Comparison of ENCODE assay signal across 9 cellular contexts in the genomic region with DNA sequence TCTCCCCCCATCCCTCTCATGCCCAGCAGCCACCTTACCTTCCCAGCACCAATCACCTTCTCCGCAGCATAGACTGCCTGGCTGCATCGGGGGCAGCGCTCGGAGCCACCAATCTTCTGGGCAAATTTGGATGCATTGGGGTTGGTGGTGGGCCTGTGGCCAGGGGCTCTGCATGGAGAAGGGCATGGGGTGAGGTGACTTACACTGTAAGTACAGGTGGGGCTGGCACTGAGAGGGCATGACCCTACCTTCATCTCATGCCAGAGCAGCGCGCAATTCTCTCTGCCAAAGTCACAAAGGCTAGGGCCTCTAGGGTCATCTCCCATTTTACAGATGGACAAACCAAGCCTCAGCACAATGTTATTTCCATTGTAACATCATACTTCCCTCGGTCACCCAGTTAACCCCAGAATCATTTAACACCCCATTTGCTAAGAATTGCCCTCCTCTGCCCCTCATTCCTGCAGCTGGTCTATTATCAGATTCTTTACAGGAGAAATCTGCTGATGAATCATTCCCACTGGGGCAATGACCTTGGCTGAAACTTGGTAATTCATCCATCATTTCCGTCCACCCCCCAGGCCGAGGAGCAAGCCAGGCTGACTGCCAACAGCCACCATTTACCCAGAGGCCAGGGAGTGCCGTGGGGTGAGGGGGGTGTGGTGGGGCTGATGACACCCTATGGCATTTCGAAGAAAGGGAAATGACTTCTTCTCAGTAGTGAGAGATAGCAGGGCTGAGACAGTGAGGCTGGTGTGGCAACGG. TPM values are rescaled to one million over a fixed set of nuclear protein-coding genes. Genes with fewer than 3 reads are reported as not detected.
DNase-seq lines count a peak whose midpoint lies in the region; ATAC-seq, FAIRE-seq and TF ChIP-seq lines count a peak whose summit lies in the region.
"Had no signal": no experiment of that assay in that cellular context is flagged by ENCODE, and none has a peak within 500 bp of the region (broad histone marks: within the 10 kb centered on the region; RNA-seq: fewer than 3 reads in every experiment).

No MANE protein-coding gene starts in this region.

- POLR2A ChIA-PET in HepG2 (lab: Yijun Ruan, JAX): no interaction called here

- WGBS in liver: 57% methylated on average over 12 of the region's 12 CpGs
- WGBS in HepG2 (ENCODE audit: low lambda C conversion rate): 97% methylated on average over 11 of the region's 12 CpGs
- 57 to 64% methylated on average over 12 of the region's 12 CpGs for WGBS in aorta, 2 donors

- no peak overlapping the region for H2AFZ ChIP-seq in HepG2 (ENCODE audit: low read length)

- H3K4me3 ChIP-seq in liver (ENCODE audit: low read depth in 1 of 3, low read length in 3 of 3) (no peak overlapping the region), HepG2 (replicated peaks in 1 of 3; ENCODE audit: insufficient read depth in 1 of 3, low read depth in 2 of 3, low read length in 3 of 3) (no peak overlapping the region), coronary artery (peak overlapping the region; percentile 19), aorta (ENCODE audit: low read length in 2 of 2) (no peak overlapping the region)

- TF ChIP-seq EP300 in HepG2 (IDR thresholded peaks at IDR 0.05; ENCODE audit: low read depth in 2 of 2, low read length in 2 of 2): no peak
- TF ChIP-seq EP300 in HepG2 (CRISPR knock-in tag; IDR thresholded peaks at IDR 0.05; ENCODE audit: borderline replicate concordance): no peak

- CTCF ChIA-PET in HepG2 (lab: Yijun Ruan, JAX; ENCODE audit: low intra/inter-chr PET ratio, low total read pairs): no interaction called here

- no peaks in the 10 kb centered on the region for H3K27me3 ChIP-seq in liver (ENCODE audit: control insufficient read depth in 4 of 4, insufficient read depth in 4 of 4, low read length in 3 of 4)
- H3K27me3 ChIP-seq in HepG2 (ENCODE audit: control insufficient read depth in 1 of 2, insufficient read depth in 2 of 2, low read length in 2 of 2): no peaks in the 10 kb centered on the region
- H3K27me3 ChIP-seq in aorta (ENCODE audit: control insufficient read depth in 1 of 2, insufficient read depth in 2 of 2, low read length in 1 of 2): no peaks in the 10 kb centered on the region

- no peak overlapping the region for H3K27ac Mint-ChIP-seq in immature natural killer cell
- H3K27ac Mint-ChIP-seq: B cell had no signal

- no peak for TF ChIP-seq RAD21 in liver (IDR thresholded peaks at IDR 0.05)
- TF ChIP-seq RAD21 in HepG2 (CRISPR knock-in tag; IDR thresholded peaks at IDR 0.05): no peak

- no peak for ATAC-seq in HepG2
- peak; percentile 31 for ATAC-seq in aorta (ENCODE audit: low FRiP score)

- in situ Hi-C loops in HepG2 (cut with HindIII; ENCODE audit: extremely low pct_ligation_motif_present, low pct_unique_long_range_greater_than_20kb): no loop called here

- peaks cover 0 to under 1% (median 0%) of the 10 kb centered on the region in 3 donors for H3K27me3 Mint-ChIP-seq in immature natural killer cell (ENCODE audit: low read depth in 3 of 3)
- H3K27me3 Mint-ChIP-seq: B cell had no signal

- no TSS peak for BruUV-seq in HepG2 (replicated peaks; lab: Mats Ljungman, UMichigan)

- peaks cover 3 to 15% of the 10 kb centered on the region in 2 donors for H3K4me1 Mint-ChIP-seq in immature natural killer cell

- H3K27ac ChIP-seq in liver (ENCODE audit: low read depth in 1 of 2, low read length in 2 of 2): peak overlapping the region; percentile 57
- H3K27ac ChIP-seq in HepG2 (ENCODE audit: extremely low read length, insufficient read depth, low read length): no peak overlapping the region
- peak overlapping the region; percentile 29 to 86 for H3K27ac ChIP-seq in coronary artery
- peak overlapping the region in 1 of 2 donors; percentile 49 for H3K27ac ChIP-seq in aorta (ENCODE audit: low read depth in 1 of 2, low read length in 2 of 2)

- no peak for TF ChIP-seq CTCF in liver (IDR thresholded peaks at IDR 0.05; ENCODE audit: low read depth, low read length, missing input control)
- TF ChIP-seq CTCF in HepG2 (CRISPR knock-in tag; IDR thresholded peaks at IDR 0.05): no peak
- no peak for TF ChIP-seq CTCF in coronary artery (IDR thresholded peaks at IDR 0.05)

- no peak overlapping the region for H3K9ac ChIP-seq in liver (ENCODE audit: low read depth in 1 of 2, low read length in 2 of 2)
- H3K9ac ChIP-seq in HepG2 (ENCODE audit: insufficient read depth, low read depth, low read length): no peak overlapping the region

- H3K4me3 Mint-ChIP-seq in immature natural killer cell: no peak overlapping the region
- H3K4me3 Mint-ChIP-seq: B cell had no signal

- H3K9me3 ChIP-seq in liver (ENCODE audit: control insufficient read depth in 4 of 4, low read length in 3 of 4): no peaks in the 10 kb centered on the region
- H3K9me3 ChIP-seq in HepG2 (ENCODE audit: low read length): no peaks in the 10 kb centered on the region
- H3K9me3 ChIP-seq in aorta (ENCODE audit: control insufficient read depth, low read length): no peaks in the 10 kb centered on the region

- H3K36me3 ChIP-seq in liver (ENCODE audit: control insufficient read depth in 4 of 4, insufficient read depth in 3 of 4, low read depth in 1 of 4, low read length in 3 of 4) (peaks cover 5 to 48% (median 35%) of the 10 kb centered on the region in 4 donors), HepG2 (replicated peaks in 1 of 2; ENCODE audit: control insufficient read depth in 1 of 2, insufficient read depth in 2 of 2, low read length in 2 of 2) (peaks cover 9 to 18% of the 10 kb centered on the region in 2 experiments; a peak in 3 of 5 replicates), aorta (ENCODE audit: control insufficient read depth in 1 of 2, insufficient read depth in 2 of 2, low read length in 1 of 2) (peaks cover 10 to 26% of the 10 kb centered on the region in 2 donors)

- intact Hi-C loops in HepG2 (cut with micrococcal nuclease; ENCODE audit: unreplicated experiment): no loop called here
- intact Hi-C loops in aorta (cut with DNase I): no loop called here

- no peak for FAIRE-seq in HepG2 (lab: Jason Lieb, UNC)

- H3K4me1 ChIP-seq in liver (ENCODE audit: control insufficient read depth in 4 of 4, insufficient read depth in 4 of 4, low read length in 3 of 4): peaks cover 5 to 40% (median 30%) of the 10 kb centered on the region in 4 donors
- H3K4me1 ChIP-seq in HepG2 (ENCODE audit: insufficient read depth, low read length): peaks cover 6% of the 10 kb centered on the region
- H3K4me1 ChIP-seq in aorta (ENCODE audit: control insufficient read depth in 1 of 2, insufficient read depth in 2 of 2, low read length in 2 of 2): peaks cover 0 to 7% of the 10 kb centered on the region in 2 donors

- no peak for TF ChIP-seq POLR2A in HepG2 (IDR thresholded peaks at IDR 0.05; ENCODE audit: insufficient read depth in 1 of 2, low read depth in 2 of 2, low read length in 2 of 2)

- peaks cover 17 to 50% (median 27%) of the 10 kb centered on the region in 3 donors for H3K36me3 Mint-ChIP-seq in immature natural killer cell

- no peaks in the 10 kb centered on the region for H3K79me2 ChIP-seq in HepG2 (ENCODE audit: insufficient read depth, low read length)

- H3K4me2 ChIP-seq in HepG2 (ENCODE audit: low read depth, low read length): no peak overlapping the region

- no peaks in the 10 kb centered on the region for H4K20me1 ChIP-seq in HepG2 (ENCODE audit: insufficient read depth, low read length)

- no peak for DNase-seq in HepG2 (ENCODE audit: low spot score)
- DNase-seq in coronary artery (ENCODE audit: low spot score): no peak
- DNase-seq in lung microvascular endothelial cell (ENCODE audit: low read depth in 2 of 2): peak; percentile 85 to 96
- peak; percentile 92 to 94 for DNase-seq in aorta
- no peak for DNase-seq in immature natural killer cell
- DNase-seq in NCI-H2171 (lab: John Stamatoyannopoulos, UW): no peak
- no peak for DNase-seq in activated CD4-positive, alpha-beta T cell treated with anti-CD3 and anti-CD28 coated beads, Interleukin-2, amount 50 U/mL, for 1 hour

- no peaks in the 10 kb centered on the region for H3K9me3 Mint-ChIP-seq in immature natural killer cell

RNA-seq across cellular contexts. Expression of a gene that starts 17.9 kb away (rescaled TPM):
- total RNA-seq in liver (10 to 100 TPM; 42.7 to 96.9 TPM), HepG2 (2016; rRNA removed; fragmentation: Illumina TruSeq; extraction: Trizol) (68.9 and 70.8 TPM in 2 replicates), lung microvascular endothelial cell (71.6 and 114 TPM in 2 replicates), aorta (1,000 to 10,000 TPM in 1 of 2 donors, 100 to 1,000 TPM in 1; 599 to 1,490 TPM)
- polyA plus RNA-seq in liver (10 to 100 TPM; 49.3 to 87.2 TPM), HepG2 (2011; rRNA removed) (14.5 and 17.7 TPM in 2 replicates), aorta (100 to 1,000 TPM; 703 to 838 TPM), immature natural killer cell (10 to 100 TPM; 58.0 to 72.9 (median 61.8) TPM)
- total RNA-seq in HepG2 (2016; cell fraction: cytosol; rRNA removed; fragmentation: Illumina TruSeq; extraction: Trizol; ENCODE audit: low read depth): 12.3 and 12.8 TPM in 2 replicates
- total RNA-seq in HepG2 (2016; cell fraction: insoluble cytoplasmic fraction; rRNA removed; fragmentation: Illumina TruSeq; extraction: Trizol): 66.1 and 69.5 TPM in 2 replicates
- 28.9 and 33.8 TPM in 2 replicates for total RNA-seq in HepG2 (2016; cell fraction: membrane; rRNA removed; fragmentation: Illumina TruSeq; extraction: Trizol)
- total RNA-seq in HepG2 (2016; cell fraction: nucleus; rRNA removed; fragmentation: Illumina TruSeq; extraction: Trizol): 35.6 and 44.2 TPM in 2 replicates
- 15.2 and 17.2 TPM in 2 replicates for polyA plus RNA-seq in HepG2 (2011; cell fraction: cytosol; rRNA removed)
- 10.9 and 14.9 TPM in 2 replicates for polyA plus RNA-seq in HepG2 (2011; cell fraction: nucleus; rRNA removed)
- polyA plus RNA-seq in HepG2 (2012): 9.9 and 18.8 TPM in 2 replicates
- polyA plus RNA-seq in HepG2 (2016; cell fraction: cytosol; fragmentation: Illumina TruSeq; extraction: Trizol; ENCODE audit: low read depth): 15.3 and 18.6 TPM in 2 replicates
- polyA plus RNA-seq in HepG2 (2016; cell fraction: insoluble cytoplasmic fraction; fragmentation: Illumina TruSeq; extraction: Trizol; ENCODE audit: low read depth): 83.1 and 92.4 TPM in 2 replicates
- polyA plus RNA-seq in HepG2 (2016; cell fraction: membrane; fragmentation: Illumina TruSeq; extraction: Trizol; ENCODE audit: low read depth): 29.6 and 30.8 TPM in 2 replicates
- 54.3 and 54.9 TPM in 2 replicates for polyA plus RNA-seq in HepG2 (2016; cell fraction: nucleus; fragmentation: Illumina TruSeq; extraction: Trizol; ENCODE audit: insufficient read depth, low read depth)
- 22.9 and 266 TPM in 2 replicates for polyA minus RNA-seq in HepG2 (2011; rRNA and poly(A)+ RNA removed; ENCODE audit: low replicate concordance)
- polyA minus RNA-seq in HepG2 (2011; cell fraction: cytosol; rRNA and poly(A)+ RNA removed): 8.4 and 9.1 TPM in 2 replicates
- polyA minus RNA-seq in HepG2 (2011; cell fraction: nucleus; rRNA and poly(A)+ RNA removed): 9.1 and 11.7 TPM in 2 replicates

RNA-seq across cellular contexts. Expression of a gene that starts 20.0 kb away (rescaled TPM):
- total RNA-seq in liver (1 to 10 TPM in 1 of 2 donors, under 1 TPM in 1; 0.67 to 1.4 TPM), HepG2 (2016; rRNA removed; fragmentation: Illumina TruSeq; extraction: Trizol) (29.1 and 33.6 TPM in 2 replicates), lung microvascular endothelial cell (8.9 and 17.2 TPM in 2 replicates), aorta (10 to 100 TPM; 66.1 to 71.6 TPM)
- polyA plus RNA-seq in liver (1 to 10 TPM in 1 of 2 donors, under 1 TPM in 1; 0.36 to 2.2 TPM), HepG2 (2011; rRNA removed) (16.7 and 25.1 TPM in 2 replicates), aorta (10 to 100 TPM; 33.7 to 46.1 TPM), immature natural killer cell (10 to 100 TPM in 1 of 3 donors, under 1 TPM in 1, not detected in 1; 0.62 to 10.8 TPM)
- 13.4 and 13.7 TPM in 2 replicates for total RNA-seq in HepG2 (2016; cell fraction: cytosol; rRNA removed; fragmentation: Illumina TruSeq; extraction: Trizol; ENCODE audit: low read depth)
- total RNA-seq in HepG2 (2016; cell fraction: insoluble cytoplasmic fraction; rRNA removed; fragmentation: Illumina TruSeq; extraction: Trizol): 29.0 and 34.8 TPM in 2 replicates
- 27.3 and 32.8 TPM in 2 replicates for total RNA-seq in HepG2 (2016; cell fraction: membrane; rRNA removed; fragmentation: Illumina TruSeq; extraction: Trizol)
- 15.5 and 17.9 TPM in 2 replicates for total RNA-seq in HepG2 (2016; cell fraction: nucleus; rRNA removed; fragmentation: Illumina TruSeq; extraction: Trizol)
- polyA plus RNA-seq in HepG2 (2011; cell fraction: cytosol; rRNA removed): 18.1 and 31.9 TPM in 2 replicates
- 18.6 and 19.4 TPM in 2 replicates for polyA plus RNA-seq in HepG2 (2011; cell fraction: nucleus; rRNA removed)
- polyA plus RNA-seq in HepG2 (2012): 6.9 and 12.1 TPM in 2 replicates
- polyA plus RNA-seq in HepG2 (2016; cell fraction: cytosol; fragmentation: Illumina TruSeq; extraction: Trizol; ENCODE audit: low read depth): 23.0 and 26.1 TPM in 2 replicates
- polyA plus RNA-seq in HepG2 (2016; cell fraction: insoluble cytoplasmic fraction; fragmentation: Illumina TruSeq; extraction: Trizol; ENCODE audit: low read depth): 47.7 and 53.8 TPM in 2 replicates
- polyA plus RNA-seq in HepG2 (2016; cell fraction: membrane; fragmentation: Illumina TruSeq; extraction: Trizol; ENCODE audit: low read depth): 39.2 and 43.9 TPM in 2 replicates
- polyA plus RNA-seq in HepG2 (2016; cell fraction: nucleus; fragmentation: Illumina TruSeq; extraction: Trizol; ENCODE audit: insufficient read depth, low read depth): 43.9 and 44.6 TPM in 2 replicates
- 16.2 and 21.4 TPM in 2 replicates for polyA minus RNA-seq in HepG2 (2011; rRNA and poly(A)+ RNA removed; ENCODE audit: low replicate concordance)
- polyA minus RNA-seq in HepG2 (2011; cell fraction: cytosol; rRNA and poly(A)+ RNA removed): 11.5 and 15.4 TPM in 2 replicates
- polyA minus RNA-seq in HepG2 (2011; cell fraction: nucleus; rRNA and poly(A)+ RNA removed): 13.6 and 15.2 TPM in 2 replicates

RNA-seq across cellular contexts. Expression of a gene that starts 49.9 kb away (rescaled TPM):
- total RNA-seq in liver (1 to 10 TPM; 1.2 to 2.0 TPM), HepG2 (2016; rRNA removed; fragmentation: Illumina TruSeq; extraction: Trizol) (0.01 TPM in 1 of 2 replicates, not detected in the other), lung microvascular endothelial cell (1.6 and 5.9 TPM in 2 replicates), aorta (100 to 1,000 TPM; 167 to 236 TPM)
- polyA plus RNA-seq in liver (1 to 10 TPM; 1.1 to 1.4 TPM), HepG2 (2011; rRNA removed) (0.04 TPM in 1 of 2 replicates, not detected in the other), aorta (10 to 100 TPM in 1 of 2 donors, 1 to 10 TPM in 1; 8.3 to 33.8 TPM), immature natural killer cell (under 1 TPM in 2 of 3 donors, not detected in 1; 0.23 to 0.56 TPM)
- total RNA-seq in HepG2 (2016; cell fraction: cytosol; rRNA removed; fragmentation: Illumina TruSeq; extraction: Trizol; ENCODE audit: low read depth): not detected in 2 replicates
- total RNA-seq in HepG2 (2016; cell fraction: insoluble cytoplasmic fraction; rRNA removed; fragmentation: Illumina TruSeq; extraction: Trizol): 0.02 TPM in 1 of 2 replicates, not detected in the other
- total RNA-seq in HepG2 (2016; cell fraction: membrane; rRNA removed; fragmentation: Illumina TruSeq; extraction: Trizol): under 0.01 TPM in 1 of 2 replicates, not detected in the other
- not detected in 2 replicates for total RNA-seq in HepG2 (2016; cell fraction: nucleus; rRNA removed; fragmentation: Illumina TruSeq; extraction: Trizol)
- not detected in 2 replicates for polyA plus RNA-seq in HepG2 (2011; cell fraction: cytosol; rRNA removed)
- polyA plus RNA-seq in HepG2 (2011; cell fraction: nucleus; rRNA removed): 0.03 TPM in 1 of 2 replicates, not detected in the other
- polyA plus RNA-seq in HepG2 (2012): 0.01 TPM in 2 replicates
- polyA plus RNA-seq in HepG2 (2016; cell fraction: cytosol; fragmentation: Illumina TruSeq; extraction: Trizol; ENCODE audit: low read depth): not detected in 2 replicates
- not detected in 2 replicates for polyA plus RNA-seq in HepG2 (2016; cell fraction: insoluble cytoplasmic fraction; fragmentation: Illumina TruSeq; extraction: Trizol; ENCODE audit: low read depth)
- not detected in 2 replicates for polyA plus RNA-seq in HepG2 (2016; cell fraction: membrane; fragmentation: Illumina TruSeq; extraction: Trizol; ENCODE audit: low read depth)
- polyA plus RNA-seq in HepG2 (2016; cell fraction: nucleus; fragmentation: Illumina TruSeq; extraction: Trizol; ENCODE audit: insufficient read depth, low read depth): not detected in 2 replicates
- polyA minus RNA-seq in HepG2 (2011; rRNA and poly(A)+ RNA removed; ENCODE audit: low replicate concordance): 0.04 and 0.75 TPM in 2 replicates
- not detected in 2 replicates for polyA minus RNA-seq in HepG2 (2011; cell fraction: cytosol; rRNA and poly(A)+ RNA removed)
- not detected in 2 replicates for polyA minus RNA-seq in HepG2 (2011; cell fraction: nucleus; rRNA and poly(A)+ RNA removed)

Comparison
In these comparisons a context has a peak if more than half of its experiments do, and no peak if none do; other contexts are left out.
1. DNase-seq: peak in lung microvascular endothelial cell (2 of 2) and aorta (2 of 2); none in HepG2 (single experiment), coronary artery (single experiment), immature natural killer cell (0 of 3), NCI-H2171 (single experiment) and activated CD4-positive, alpha-beta T cell treated with anti-CD3 and anti-CD28 coated beads, Interleukin-2, amount 50 U/mL, for 1 hour (single experiment).
2. RNA of a gene that starts 49.9 kb away (total RNA-seq): 167 to 236 TPM in aorta; 1.2 to 2.0 TPM in liver, 1.6 to 5.9 TPM in lung microvascular endothelial cell and under 0.01 to 0.02 TPM in HepG2; every median in the first group is over 10 times any median in the second.